8 cellular contexts compared by ENCODE assay signal in genomic region chr17:42548070-42548837, GRCh38. TPM values are rescaled to one million over a fixed set of nuclear protein-coding genes. Genes with fewer than 3 reads are reported as not detected.
DNase-seq lines count a peak whose midpoint lies in the region; ATAC-seq and TF ChIP-seq lines count a peak whose summit lies in the region.

No MANE protein-coding gene starts in this region.

- H3K27ac Mint-ChIP-seq in effector memory CD8-positive, alpha-beta T cell, result no peak overlapping the region
- peak overlapping the region; percentile 27 for H3K27ac Mint-ChIP-seq in neural crest cell (ENCODE audit: unreplicated experiment)
- H3K27ac Mint-ChIP-seq in type B pancreatic cell, result no peak overlapping the region

- TF ChIP-seq CTCF in neural crest cell (conservative IDR thresholded peaks at IDR 0.05) (peak; percentile 63), type B pancreatic cell (conservative IDR thresholded peaks at IDR 0.05) (peak; percentile 67)

- H3K9me3 Mint-ChIP-seq in effector memory CD8-positive, alpha-beta T cell, result no peaks in the 10 kb centered on the region
- H3K9me3 Mint-ChIP-seq in neural crest cell, result no peaks in the 10 kb centered on the region
- H3K9me3 Mint-ChIP-seq in type B pancreatic cell, result no peaks in the 10 kb centered on the region

- H3K27me3 ChIP-seq in HAP-1 (ENCODE audit: low read depth), result no peaks in the 10 kb centered on the region

- H3K36me3 Mint-ChIP-seq in effector memory CD8-positive, alpha-beta T cell (ENCODE audit: insufficient read depth), result peaks cover 3% of the 10 kb centered on the region
- H3K36me3 Mint-ChIP-seq in neural crest cell (ENCODE audit: low read depth) (no peaks in the 10 kb centered on the region), type B pancreatic cell (no peaks in the 10 kb centered on the region)

- peaks cover 16 to 21% of the 10 kb centered on the region in 2 donors for H3K4me1 Mint-ChIP-seq in effector memory CD8-positive, alpha-beta T cell (ENCODE audit: low read depth in 2 of 2)
- H3K4me1 Mint-ChIP-seq in neural crest cell (peaks cover 13% of the 10 kb centered on the region), type B pancreatic cell (ENCODE audit: unreplicated experiment) (peaks cover 4% of the 10 kb centered on the region)

- no peaks in the 10 kb centered on the region for H3K27me3 Mint-ChIP-seq in effector memory CD8-positive, alpha-beta T cell
- H3K27me3 Mint-ChIP-seq in neural crest cell (ENCODE audit: low read depth), result peaks cover 2% of the 10 kb centered on the region
- H3K27me3 Mint-ChIP-seq in type B pancreatic cell, result no peaks in the 10 kb centered on the region

- peak overlapping the region; percentile 29 to 33 for H3K4me3 Mint-ChIP-seq in effector memory CD8-positive, alpha-beta T cell
- H3K4me3 Mint-ChIP-seq in neural crest cell (peak overlapping the region; percentile 72), type B pancreatic cell (peak overlapping the region; percentile 78)

- peaks cover under 1% of the 10 kb centered on the region for H3K36me3 ChIP-seq in HAP-1 (replicated peaks)

- no peaks in the 10 kb centered on the region; the same call in 1 of the 2 replicates for H3K4me1 ChIP-seq in HAP-1

- peak; percentile 91 for DNase-seq in NCI-H1436 (lab: John Stamatoyannopoulos, UW)
- no peak for DNase-seq in NCI-H1436 treated with DMSO at 0.1 percent for 48 hours (lab: John Stamatoyannopoulos, UW)
- DNase-seq in NCI-H146 (lab: John Stamatoyannopoulos, UW), result peak; percentile 90
- peak; percentile 86 to 89 for DNase-seq in activated CD4-positive, alpha-beta T cell treated with anti-CD3 and anti-CD28 coated beads, Interleukin-2, amount 50 U/mL, for 48 hours
- peak; percentile 58 to 74 (median 71) for DNase-seq in effector memory CD8-positive, alpha-beta T cell
- DNase-seq in neural crest cell (ENCODE audit: low read depth, low spot score), result peak; percentile 52
- DNase-seq in type B pancreatic cell (ENCODE audit: extremely low spot score, unreplicated experiment), result peak; percentile 87
- DNase-seq in HAP-1 (ENCODE audit: low spot score in 2 of 2), result no peak

- peak; percentile 93 for ATAC-seq in effector memory CD8-positive, alpha-beta T cell (replicated peaks)

- H3K4me3 ChIP-seq in HAP-1, result no peak overlapping the region

- in situ Hi-C loops in HAP-1 (cut with MboI; ENCODE audit: low sequenced_read_pairs), result no loop called here

- no peaks in the 10 kb centered on the region for H3K9me3 ChIP-seq in HAP-1

RNA-seq across cellular contexts. Expression of gene HSD17B1, which starts 4.5 kb away (rescaled TPM):
- total RNA-seq in neural crest cell (1.2 and 1.9 TPM in 2 replicates), type B pancreatic cell (ENCODE audit: low replicate concordance) (2.2 and 2.7 TPM in 2 replicates)

RNA-seq across cellular contexts. Expression of gene NAGLU, which starts 12.2 kb away (rescaled TPM):
- total RNA-seq in neural crest cell (20.5 and 21.2 TPM in 2 replicates), type B pancreatic cell (ENCODE audit: low replicate concordance) (24.0 and 26.5 TPM in 2 replicates)

RNA-seq across cellular contexts. Expression of gene COASY, which starts 13.7 kb away (rescaled TPM):
- total RNA-seq in neural crest cell (58.3 and 59.6 TPM in 2 replicates), type B pancreatic cell (ENCODE audit: low replicate concordance) (78.0 and 80.8 TPM in 2 replicates)

RNA-seq across cellular contexts. Expression of gene MLX, which starts 18.6 kb away (rescaled TPM):
- total RNA-seq in neural crest cell, result 38.6 and 41.1 TPM in 2 replicates
- 31.3 and 32.3 TPM in 2 replicates for total RNA-seq in type B pancreatic cell (ENCODE audit: low replicate concordance)

RNA-seq across cellular contexts. Expression of gene PSMC3IP, which starts 29.3 kb away (rescaled TPM):
- total RNA-seq in neural crest cell (44.6 and 47.8 TPM in 2 replicates), type B pancreatic cell (ENCODE audit: low replicate concordance) (10.6 and 22.6 TPM in 2 replicates)

Comparison
In these comparisons a context has a peak if more than half of its experiments do, and no peak if none do; other contexts are left out.
1. DNase-seq: peak in NCI-H1436 (single experiment), NCI-H146 (single experiment), activated CD4-positive, alpha-beta T cell treated with anti-CD3 and anti-CD28 coated beads, Interleukin-2, amount 50 U/mL, for 48 hours (2 of 2), effector memory CD8-positive, alpha-beta T cell (3 of 3), neural crest cell (single experiment) and type B pancreatic cell (single experiment); none in NCI-H1436 treated with DMSO at 0.1 percent for 48 hours (single experiment) and HAP-1 (0 of 2).
2. Peak in every context shown above with its lines, with median percentiles within 50 percentile points of each other: H3K4me3 Mint-ChIP-seq.